1 cellular context compared by ENCODE assay signal in the genomic region with DNA sequence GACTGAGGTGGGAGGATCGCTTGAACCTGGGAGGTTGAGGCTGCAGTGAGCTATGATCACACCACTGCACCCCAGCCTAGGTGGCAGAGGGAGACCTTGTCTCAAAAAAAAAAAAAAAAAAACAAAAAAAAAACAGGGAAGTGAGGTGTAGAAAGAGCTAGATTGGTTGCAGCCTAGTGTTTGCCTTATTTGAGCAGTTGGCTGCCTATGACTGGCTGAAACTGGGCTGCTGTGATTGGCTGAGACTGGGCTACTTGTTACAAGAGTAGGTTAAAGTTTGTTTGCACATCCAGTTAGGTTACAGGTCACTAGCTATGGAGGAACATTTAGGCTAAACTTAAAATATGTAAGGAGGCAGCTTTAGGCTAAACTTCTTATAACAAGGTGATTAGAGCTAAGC.
TF ChIP-seq lines count a peak whose summit lies in the region.

No MANE protein-coding gene starts in this region.

TF ChIP-seq in GM23338, 12 proteins besides CTCF, POLR2A, EP300 and RAD21 (continued from another document):
- TF ChIP-seq, protein P1, sequence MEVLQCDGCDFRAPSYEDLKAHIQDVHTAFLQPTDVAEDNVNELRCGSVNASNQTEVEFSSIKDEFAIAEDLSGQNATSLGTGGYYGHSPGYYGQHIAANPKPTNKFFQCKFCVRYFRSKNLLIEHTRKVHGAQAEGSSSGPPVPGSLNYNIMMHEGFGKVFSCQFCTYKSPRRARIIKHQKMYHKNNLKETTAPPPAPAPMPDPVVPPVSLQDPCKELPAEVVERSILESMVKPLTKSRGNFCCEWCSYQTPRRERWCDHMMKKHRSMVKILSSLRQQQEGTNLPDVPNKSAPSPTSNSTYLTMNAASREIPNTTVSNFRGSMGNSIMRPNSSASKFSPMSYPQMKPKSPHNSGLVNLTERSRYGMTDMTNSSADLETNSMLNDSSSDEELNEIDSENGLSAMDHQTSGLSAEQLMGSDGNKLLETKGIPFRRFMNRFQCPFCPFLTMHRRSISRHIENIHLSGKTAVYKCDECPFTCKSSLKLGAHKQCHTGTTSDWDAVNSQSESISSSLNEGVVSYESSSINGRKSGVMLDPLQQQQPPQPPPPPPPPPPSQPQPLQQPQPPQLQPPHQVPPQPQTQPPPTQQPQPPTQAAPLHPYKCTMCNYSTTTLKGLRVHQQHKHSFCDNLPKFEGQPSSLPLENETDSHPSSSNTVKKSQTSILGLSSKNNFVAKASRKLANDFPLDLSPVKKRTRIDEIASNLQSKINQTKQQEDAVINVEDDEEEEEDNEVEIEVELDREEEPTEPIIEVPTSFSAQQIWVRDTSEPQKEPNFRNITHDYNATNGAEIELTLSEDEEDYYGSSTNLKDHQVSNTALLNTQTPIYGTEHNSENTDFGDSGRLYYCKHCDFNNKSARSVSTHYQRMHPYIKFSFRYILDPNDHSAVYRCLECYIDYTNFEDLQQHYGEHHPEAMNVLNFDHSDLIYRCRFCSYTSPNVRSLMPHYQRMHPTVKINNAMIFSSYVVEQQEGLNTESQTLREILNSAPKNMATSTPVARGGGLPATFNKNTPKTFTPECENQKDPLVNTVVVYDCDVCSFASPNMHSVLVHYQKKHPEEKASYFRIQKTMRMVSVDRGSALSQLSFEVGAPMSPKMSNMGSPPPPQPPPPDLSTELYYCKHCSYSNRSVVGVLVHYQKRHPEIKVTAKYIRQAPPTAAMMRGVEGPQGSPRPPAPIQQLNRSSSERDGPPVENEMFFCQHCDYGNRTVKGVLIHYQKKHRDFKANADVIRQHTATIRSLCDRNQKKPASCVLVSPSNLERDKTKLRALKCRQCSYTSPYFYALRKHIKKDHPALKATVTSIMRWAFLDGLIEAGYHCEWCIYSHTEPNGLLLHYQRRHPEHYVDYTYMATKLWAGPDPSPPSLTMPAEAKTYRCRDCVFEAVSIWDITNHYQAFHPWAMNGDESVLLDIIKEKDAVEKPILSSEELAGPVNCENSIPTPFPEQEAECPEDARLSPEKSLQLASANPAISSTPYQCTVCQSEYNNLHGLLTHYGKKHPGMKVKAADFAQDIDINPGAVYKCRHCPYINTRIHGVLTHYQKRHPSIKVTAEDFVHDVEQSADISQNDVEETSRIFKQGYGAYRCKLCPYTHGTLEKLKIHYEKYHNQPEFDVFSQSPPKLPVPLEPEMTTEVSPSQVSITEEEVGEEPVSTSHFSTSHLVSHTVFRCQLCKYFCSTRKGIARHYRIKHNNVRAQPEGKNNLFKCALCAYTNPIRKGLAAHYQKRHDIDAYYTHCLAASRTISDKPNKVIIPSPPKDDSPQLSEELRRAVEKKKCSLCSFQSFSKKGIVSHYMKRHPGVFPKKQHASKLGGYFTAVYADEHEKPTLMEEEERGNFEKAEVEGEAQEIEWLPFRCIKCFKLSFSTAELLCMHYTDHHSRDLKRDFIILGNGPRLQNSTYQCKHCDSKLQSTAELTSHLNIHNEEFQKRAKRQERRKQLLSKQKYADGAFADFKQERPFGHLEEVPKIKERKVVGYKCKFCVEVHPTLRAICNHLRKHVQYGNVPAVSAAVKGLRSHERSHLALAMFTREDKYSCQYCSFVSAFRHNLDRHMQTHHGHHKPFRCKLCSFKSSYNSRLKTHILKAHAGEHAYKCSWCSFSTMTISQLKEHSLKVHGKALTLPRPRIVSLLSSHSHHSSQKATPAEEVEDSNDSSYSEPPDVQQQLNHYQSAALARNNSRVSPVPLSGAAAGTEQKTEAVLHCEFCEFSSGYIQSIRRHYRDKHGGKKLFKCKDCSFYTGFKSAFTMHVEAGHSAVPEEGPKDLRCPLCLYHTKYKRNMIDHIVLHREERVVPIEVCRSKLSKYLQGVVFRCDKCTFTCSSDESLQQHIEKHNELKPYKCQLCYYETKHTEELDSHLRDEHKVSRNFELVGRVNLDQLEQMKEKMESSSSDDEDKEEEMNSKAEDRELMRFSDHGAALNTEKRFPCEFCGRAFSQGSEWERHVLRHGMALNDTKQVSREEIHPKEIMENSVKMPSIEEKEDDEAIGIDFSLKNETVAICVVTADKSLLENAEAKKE (CRISPR knock-in tag; IDR thresholded peaks at IDR 0.05), result no peak
- TF ChIP-seq ZNF114 (CRISPR knock-in tag; IDR thresholded peaks at IDR 0.05) (no peak), POLR2AphosphoS5 (IDR thresholded peaks at IDR 0.05; ENCODE audit: low read depth) (no peak), STAT1 (IDR thresholded peaks at IDR 0.05; ENCODE audit: unreplicated experiment) (no peak), NANOG (IDR thresholded peaks at IDR 0.05; ENCODE audit: borderline replicate concordance) (no peak), CREB1 (CRISPR knock-in tag; IDR thresholded peaks at IDR 0.05; ENCODE audit: low read depth) (no peak)
- TF ChIP-seq, protein P2, sequence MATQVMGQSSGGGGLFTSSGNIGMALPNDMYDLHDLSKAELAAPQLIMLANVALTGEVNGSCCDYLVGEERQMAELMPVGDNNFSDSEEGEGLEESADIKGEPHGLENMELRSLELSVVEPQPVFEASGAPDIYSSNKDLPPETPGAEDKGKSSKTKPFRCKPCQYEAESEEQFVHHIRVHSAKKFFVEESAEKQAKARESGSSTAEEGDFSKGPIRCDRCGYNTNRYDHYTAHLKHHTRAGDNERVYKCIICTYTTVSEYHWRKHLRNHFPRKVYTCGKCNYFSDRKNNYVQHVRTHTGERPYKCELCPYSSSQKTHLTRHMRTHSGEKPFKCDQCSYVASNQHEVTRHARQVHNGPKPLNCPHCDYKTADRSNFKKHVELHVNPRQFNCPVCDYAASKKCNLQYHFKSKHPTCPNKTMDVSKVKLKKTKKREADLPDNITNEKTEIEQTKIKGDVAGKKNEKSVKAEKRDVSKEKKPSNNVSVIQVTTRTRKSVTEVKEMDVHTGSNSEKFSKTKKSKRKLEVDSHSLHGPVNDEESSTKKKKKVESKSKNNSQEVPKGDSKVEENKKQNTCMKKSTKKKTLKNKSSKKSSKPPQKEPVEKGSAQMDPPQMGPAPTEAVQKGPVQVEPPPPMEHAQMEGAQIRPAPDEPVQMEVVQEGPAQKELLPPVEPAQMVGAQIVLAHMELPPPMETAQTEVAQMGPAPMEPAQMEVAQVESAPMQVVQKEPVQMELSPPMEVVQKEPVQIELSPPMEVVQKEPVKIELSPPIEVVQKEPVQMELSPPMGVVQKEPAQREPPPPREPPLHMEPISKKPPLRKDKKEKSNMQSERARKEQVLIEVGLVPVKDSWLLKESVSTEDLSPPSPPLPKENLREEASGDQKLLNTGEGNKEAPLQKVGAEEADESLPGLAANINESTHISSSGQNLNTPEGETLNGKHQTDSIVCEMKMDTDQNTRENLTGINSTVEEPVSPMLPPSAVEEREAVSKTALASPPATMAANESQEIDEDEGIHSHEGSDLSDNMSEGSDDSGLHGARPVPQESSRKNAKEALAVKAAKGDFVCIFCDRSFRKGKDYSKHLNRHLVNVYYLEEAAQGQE (IDR thresholded peaks at IDR 0.05; ENCODE audit: unreplicated experiment), result no peak
